In the genomic region with DNA sequence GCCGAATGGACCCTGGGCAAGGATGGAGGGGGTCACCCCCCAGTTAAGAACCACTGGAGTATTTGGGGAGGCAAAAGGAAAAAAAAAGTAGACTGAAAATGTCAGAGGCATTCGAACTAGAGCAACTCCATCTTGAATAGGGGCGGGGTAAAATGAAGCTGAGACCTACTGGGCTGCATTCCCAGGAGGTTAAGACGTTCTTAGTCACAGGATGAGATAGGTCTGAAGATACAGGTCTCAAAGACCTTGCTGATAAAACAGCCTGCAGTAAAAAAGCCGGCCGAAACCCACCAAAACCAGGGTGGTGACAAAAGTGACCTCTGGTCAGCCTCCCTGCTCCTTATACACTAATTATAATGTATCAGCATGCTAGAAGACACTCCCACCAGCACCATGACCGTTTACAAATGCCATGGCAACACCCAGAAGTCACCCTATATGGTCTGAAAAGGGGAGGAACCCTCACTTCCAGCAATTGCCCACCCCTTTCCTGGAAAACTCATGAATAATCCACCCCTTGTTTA, we compare ENCODE assay signal across 1 cellular context.
TF ChIP-seq lines count a peak whose summit lies in the region.

No MANE protein-coding gene starts in this region.

TF ChIP-seq in GM23338, 12 proteins besides CTCF, POLR2A, EP300 and RAD21 (continued from another document):
- TF ChIP-seq, protein P1, sequence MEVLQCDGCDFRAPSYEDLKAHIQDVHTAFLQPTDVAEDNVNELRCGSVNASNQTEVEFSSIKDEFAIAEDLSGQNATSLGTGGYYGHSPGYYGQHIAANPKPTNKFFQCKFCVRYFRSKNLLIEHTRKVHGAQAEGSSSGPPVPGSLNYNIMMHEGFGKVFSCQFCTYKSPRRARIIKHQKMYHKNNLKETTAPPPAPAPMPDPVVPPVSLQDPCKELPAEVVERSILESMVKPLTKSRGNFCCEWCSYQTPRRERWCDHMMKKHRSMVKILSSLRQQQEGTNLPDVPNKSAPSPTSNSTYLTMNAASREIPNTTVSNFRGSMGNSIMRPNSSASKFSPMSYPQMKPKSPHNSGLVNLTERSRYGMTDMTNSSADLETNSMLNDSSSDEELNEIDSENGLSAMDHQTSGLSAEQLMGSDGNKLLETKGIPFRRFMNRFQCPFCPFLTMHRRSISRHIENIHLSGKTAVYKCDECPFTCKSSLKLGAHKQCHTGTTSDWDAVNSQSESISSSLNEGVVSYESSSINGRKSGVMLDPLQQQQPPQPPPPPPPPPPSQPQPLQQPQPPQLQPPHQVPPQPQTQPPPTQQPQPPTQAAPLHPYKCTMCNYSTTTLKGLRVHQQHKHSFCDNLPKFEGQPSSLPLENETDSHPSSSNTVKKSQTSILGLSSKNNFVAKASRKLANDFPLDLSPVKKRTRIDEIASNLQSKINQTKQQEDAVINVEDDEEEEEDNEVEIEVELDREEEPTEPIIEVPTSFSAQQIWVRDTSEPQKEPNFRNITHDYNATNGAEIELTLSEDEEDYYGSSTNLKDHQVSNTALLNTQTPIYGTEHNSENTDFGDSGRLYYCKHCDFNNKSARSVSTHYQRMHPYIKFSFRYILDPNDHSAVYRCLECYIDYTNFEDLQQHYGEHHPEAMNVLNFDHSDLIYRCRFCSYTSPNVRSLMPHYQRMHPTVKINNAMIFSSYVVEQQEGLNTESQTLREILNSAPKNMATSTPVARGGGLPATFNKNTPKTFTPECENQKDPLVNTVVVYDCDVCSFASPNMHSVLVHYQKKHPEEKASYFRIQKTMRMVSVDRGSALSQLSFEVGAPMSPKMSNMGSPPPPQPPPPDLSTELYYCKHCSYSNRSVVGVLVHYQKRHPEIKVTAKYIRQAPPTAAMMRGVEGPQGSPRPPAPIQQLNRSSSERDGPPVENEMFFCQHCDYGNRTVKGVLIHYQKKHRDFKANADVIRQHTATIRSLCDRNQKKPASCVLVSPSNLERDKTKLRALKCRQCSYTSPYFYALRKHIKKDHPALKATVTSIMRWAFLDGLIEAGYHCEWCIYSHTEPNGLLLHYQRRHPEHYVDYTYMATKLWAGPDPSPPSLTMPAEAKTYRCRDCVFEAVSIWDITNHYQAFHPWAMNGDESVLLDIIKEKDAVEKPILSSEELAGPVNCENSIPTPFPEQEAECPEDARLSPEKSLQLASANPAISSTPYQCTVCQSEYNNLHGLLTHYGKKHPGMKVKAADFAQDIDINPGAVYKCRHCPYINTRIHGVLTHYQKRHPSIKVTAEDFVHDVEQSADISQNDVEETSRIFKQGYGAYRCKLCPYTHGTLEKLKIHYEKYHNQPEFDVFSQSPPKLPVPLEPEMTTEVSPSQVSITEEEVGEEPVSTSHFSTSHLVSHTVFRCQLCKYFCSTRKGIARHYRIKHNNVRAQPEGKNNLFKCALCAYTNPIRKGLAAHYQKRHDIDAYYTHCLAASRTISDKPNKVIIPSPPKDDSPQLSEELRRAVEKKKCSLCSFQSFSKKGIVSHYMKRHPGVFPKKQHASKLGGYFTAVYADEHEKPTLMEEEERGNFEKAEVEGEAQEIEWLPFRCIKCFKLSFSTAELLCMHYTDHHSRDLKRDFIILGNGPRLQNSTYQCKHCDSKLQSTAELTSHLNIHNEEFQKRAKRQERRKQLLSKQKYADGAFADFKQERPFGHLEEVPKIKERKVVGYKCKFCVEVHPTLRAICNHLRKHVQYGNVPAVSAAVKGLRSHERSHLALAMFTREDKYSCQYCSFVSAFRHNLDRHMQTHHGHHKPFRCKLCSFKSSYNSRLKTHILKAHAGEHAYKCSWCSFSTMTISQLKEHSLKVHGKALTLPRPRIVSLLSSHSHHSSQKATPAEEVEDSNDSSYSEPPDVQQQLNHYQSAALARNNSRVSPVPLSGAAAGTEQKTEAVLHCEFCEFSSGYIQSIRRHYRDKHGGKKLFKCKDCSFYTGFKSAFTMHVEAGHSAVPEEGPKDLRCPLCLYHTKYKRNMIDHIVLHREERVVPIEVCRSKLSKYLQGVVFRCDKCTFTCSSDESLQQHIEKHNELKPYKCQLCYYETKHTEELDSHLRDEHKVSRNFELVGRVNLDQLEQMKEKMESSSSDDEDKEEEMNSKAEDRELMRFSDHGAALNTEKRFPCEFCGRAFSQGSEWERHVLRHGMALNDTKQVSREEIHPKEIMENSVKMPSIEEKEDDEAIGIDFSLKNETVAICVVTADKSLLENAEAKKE (CRISPR knock-in tag; IDR thresholded peaks at IDR 0.05) = no peak
- TF ChIP-seq EZH2 (IDR thresholded peaks at IDR 0.05; ENCODE audit: low read depth, unreplicated experiment) (no peak), NANOG (IDR thresholded peaks at IDR 0.05; ENCODE audit: borderline replicate concordance) (no peak), ZNF114 (CRISPR knock-in tag; IDR thresholded peaks at IDR 0.05) (no peak), STAT1 (IDR thresholded peaks at IDR 0.05; ENCODE audit: unreplicated experiment) (no peak), POLR2AphosphoS5 (IDR thresholded peaks at IDR 0.05; ENCODE audit: low read depth) (no peak)
- TF ChIP-seq, protein P2, sequence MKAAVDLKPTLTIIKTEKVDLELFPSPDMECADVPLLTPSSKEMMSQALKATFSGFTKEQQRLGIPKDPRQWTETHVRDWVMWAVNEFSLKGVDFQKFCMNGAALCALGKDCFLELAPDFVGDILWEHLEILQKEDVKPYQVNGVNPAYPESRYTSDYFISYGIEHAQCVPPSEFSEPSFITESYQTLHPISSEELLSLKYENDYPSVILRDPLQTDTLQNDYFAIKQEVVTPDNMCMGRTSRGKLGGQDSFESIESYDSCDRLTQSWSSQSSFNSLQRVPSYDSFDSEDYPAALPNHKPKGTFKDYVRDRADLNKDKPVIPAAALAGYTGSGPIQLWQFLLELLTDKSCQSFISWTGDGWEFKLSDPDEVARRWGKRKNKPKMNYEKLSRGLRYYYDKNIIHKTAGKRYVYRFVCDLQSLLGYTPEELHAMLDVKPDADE (IDR thresholded peaks at IDR 0.05) = no peak
